ENCODE assay signal across 10 cellular contexts in the genomic region with DNA sequence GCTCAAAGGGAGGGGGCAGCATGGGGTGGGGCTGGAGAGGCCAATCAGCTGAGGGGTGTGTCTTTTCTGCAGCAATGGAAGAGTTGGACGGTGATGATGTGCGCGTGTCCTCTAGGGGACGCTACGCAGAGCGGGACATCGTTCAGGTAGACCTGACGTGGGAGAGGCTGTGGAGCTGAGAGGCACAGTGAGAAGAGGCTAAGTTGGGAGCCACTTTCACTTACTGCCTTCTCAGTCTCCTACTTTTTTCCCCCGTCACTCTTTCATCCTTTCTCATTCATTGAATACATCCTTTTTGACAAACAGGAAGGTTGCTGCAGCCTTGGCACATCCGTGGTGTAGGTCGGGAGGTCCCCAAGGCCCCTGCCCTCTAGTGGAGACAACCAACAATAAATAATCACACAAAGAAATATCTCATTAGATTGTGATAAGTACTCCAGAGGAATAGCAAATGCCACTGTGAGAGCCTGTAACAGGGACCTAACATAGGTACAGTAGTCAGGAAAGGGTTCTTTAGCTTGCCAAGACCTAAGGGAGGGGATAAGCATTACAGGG. TPM values are rescaled to one million over a fixed set of nuclear protein-coding genes. Genes with fewer than 3 reads are reported as not detected.
A peak's percentile ranks its signal among the peaks of the same experiment; 100 is the strongest.
DNase-seq lines count a peak whose midpoint lies in the region; ATAC-seq, FAIRE-seq and TF ChIP-seq lines count a peak whose summit lies in the region.
"Had no signal": no experiment of that assay in that cellular context is flagged by ENCODE, and none has a peak within 500 bp of the region (broad histone marks: within the 10 kb centered on the region; RNA-seq: fewer than 3 reads in every experiment).

No MANE protein-coding gene starts in this region.

- no peaks in the 10 kb centered on the region for H3K27me3 ChIP-seq in gastroesophageal sphincter

- no peaks in the 10 kb centered on the region for H3K36me3 ChIP-seq in gastroesophageal sphincter

- no peaks in the 10 kb centered on the region for H3K9me3 ChIP-seq in gastroesophageal sphincter

- TF ChIP-seq RAD21 in Ishikawa (IDR thresholded peaks at IDR 0.05; ENCODE audit: low read depth), result peak; percentile 41

- 6 to 8% methylated on average over 6 to 9 of the region's 11 CpGs for WGBS in gastroesophageal sphincter (ENCODE audit: low coverage in 1 of 2), 2 donors

- H3K27ac ChIP-seq in gastroesophageal sphincter, result no peak overlapping the region
- H3K27ac ChIP-seq: SK-N-MC, skin epidermis had no signal

- ATAC-seq in activated CD4-positive, CD25-positive, alpha-beta regulatory T cell treated with anti-CD3 and anti-CD28 coated beads, Interleukin-2, amount 50 U/mL, for 24 hours, result peak; percentile 7 to 12
- ATAC-seq in gastroesophageal sphincter, result no peak
- ATAC-seq in HG03571 (IDR thresholded peaks at IDR 0.05; ENCODE audit: unreplicated experiment), result no peak

- intact Hi-C loops in head of caudate nucleus (cut with DNase I), result no loop called here

- H3K4me3 ChIP-seq in gastroesophageal sphincter, result no peak overlapping the region
- H3K4me3 ChIP-seq: SK-N-MC, skin epidermis had no signal

- H3K4me1 ChIP-seq in gastroesophageal sphincter, result peaks cover 0 to 13% (median 0%) of the 10 kb centered on the region in 3 donors

- TF ChIP-seq POLR2A in erythroblast (IDR thresholded peaks at IDR 0.05; ENCODE audit: low read length) (no peak), gastroesophageal sphincter (IDR thresholded peaks at IDR 0.05) (no peak)

- no peak for FAIRE-seq in D721Med (lab: Jason Lieb, UNC)

- no peak for DNase-seq in D721Med (ENCODE audit: insufficient read length, low spot score)
- peak; percentile 67 to 77 for DNase-seq in erythroblast (lab: John Stamatoyannopoulos, UW)
- peak; percentile 39 to 46 for DNase-seq in stimulated activated CD8-positive, alpha-beta memory T cell treated with anti-CD3 and anti-CD28 coated beads, Interleukin-15, amount 100 ng/mL, for 48 hours (ENCODE audit: low read depth in 2 of 2)
- DNase-seq in head of caudate nucleus, result no peak

- no peak for TF ChIP-seq EP300 in Ishikawa (IDR thresholded peaks at IDR 0.05; ENCODE audit: borderline replicate concordance)
- TF ChIP-seq EP300 in gastroesophageal sphincter (IDR thresholded peaks at IDR 0.05), result no peak

- TF ChIP-seq CTCF in D721Med (IDR thresholded peaks at IDR 0.05; ENCODE audit: insufficient read depth, missing control alignments) (peak; percentile 32), gastroesophageal sphincter (IDR thresholded peaks at IDR 0.05) (no peak)

TF ChIP-seq in Ishikawa, 13 proteins besides CTCF, POLR2A, EP300 and RAD21:
- TF ChIP-seq, protein P1, sequence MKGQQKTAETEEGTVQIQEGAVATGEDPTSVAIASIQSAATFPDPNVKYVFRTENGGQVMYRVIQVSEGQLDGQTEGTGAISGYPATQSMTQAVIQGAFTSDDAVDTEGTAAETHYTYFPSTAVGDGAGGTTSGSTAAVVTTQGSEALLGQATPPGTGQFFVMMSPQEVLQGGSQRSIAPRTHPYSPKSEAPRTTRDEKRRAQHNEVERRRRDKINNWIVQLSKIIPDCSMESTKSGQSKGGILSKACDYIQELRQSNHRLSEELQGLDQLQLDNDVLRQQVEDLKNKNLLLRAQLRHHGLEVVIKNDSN (IDR thresholded peaks at IDR 0.05), result no peak
- no peak for TF ChIP-seq EGR1 (IDR thresholded peaks at IDR 0.05)
- TF ChIP-seq TCF12 (IDR thresholded peaks at IDR 0.05; ENCODE audit: low read depth), result no peak
- TF ChIP-seq CEBPB (IDR thresholded peaks at IDR 0.05), result no peak
- TF ChIP-seq ZBTB7A (IDR thresholded peaks at IDR 0.05; ENCODE audit: low read depth), result no peak
- TF ChIP-seq TAF1 (IDR thresholded peaks at IDR 0.05; ENCODE audit: low read depth), result no peak
- no peak for TF ChIP-seq FOXM1 (IDR thresholded peaks at IDR 0.05; ENCODE audit: borderline replicate concordance, low read depth)
- no peak for TF ChIP-seq CREB1 (IDR thresholded peaks at IDR 0.05; ENCODE audit: low read depth)
- no peak for TF ChIP-seq REST (IDR thresholded peaks at IDR 0.05; ENCODE audit: low read depth)
TF ChIP-seq in Ishikawa: peak in this region for 0.

RNA-seq across cellular contexts. Expression of gene BRPF1, which starts 4.4 kb away (rescaled TPM):
- total RNA-seq in gastroesophageal sphincter, result 10 to 100 TPM; 18.0 to 25.4 (median 21.6) TPM

RNA-seq across cellular contexts. Expression of gene OGG1, which starts 22.6 kb away (rescaled TPM):
- total RNA-seq in gastroesophageal sphincter, result 10 to 100 TPM; 22.1 to 33.8 (median 25.9) TPM

RNA-seq across cellular contexts. Expression of gene CPNE9, which starts 23.5 kb away (rescaled TPM):
- 1 to 10 TPM in 1 of 4 donors, not detected in 3; 1.1 TPM for total RNA-seq in gastroesophageal sphincter

RNA-seq across cellular contexts. Expression of gene CAMK1, which starts 42.6 kb away (rescaled TPM):
- total RNA-seq in gastroesophageal sphincter, result 10 to 100 TPM; 54.5 to 81.3 (median 69.7) TPM

Comparison
In these comparisons a context has a peak if more than half of its experiments do, and no peak if none do; other contexts are left out.
1. DNase-seq: peak in erythroblast (2 of 2) and stimulated activated CD8-positive, alpha-beta memory T cell treated with anti-CD3 and anti-CD28 coated beads, Interleukin-15, amount 100 ng/mL, for 48 hours (2 of 2); none in D721Med (single experiment) and head of caudate nucleus (0 of 42).
2. ATAC-seq: peak in activated CD4-positive, CD25-positive, alpha-beta regulatory T cell treated with anti-CD3 and anti-CD28 coated beads, Interleukin-2, amount 50 U/mL, for 24 hours (2 of 2); none in gastroesophageal sphincter (single experiment) and HG03571 (single experiment).